8 cellular contexts compared by ENCODE assay signal in genomic region chr5:66144799-66145390, GRCh38. TPM values are rescaled to one million over a fixed set of nuclear protein-coding genes. Genes with fewer than 3 reads are reported as not detected.
DNase-seq lines count a peak whose midpoint lies in the region; ATAC-seq, FAIRE-seq and TF ChIP-seq lines count a peak whose summit lies in the region.

No MANE protein-coding gene starts in this region.

- no peak for TF ChIP-seq CTCF in WERI-Rb-1 (IDR thresholded peaks at IDR 0.05; ENCODE audit: low read depth, low read length)
- TF ChIP-seq CTCF in pancreas (IDR thresholded peaks at IDR 0.05) = no peak

- intact Hi-C loops in pancreas (cut with DNase I) = no loop called here

- DNase-seq in SHP77 (lab: John Stamatoyannopoulos, UW) (peak; percentile 76 to 78), SHP77 treated with DMSO at 0.1 percent for 48 hours (lab: John Stamatoyannopoulos, UW) (no peak), H7 (no peak), Kasumi-1 (lab: John Stamatoyannopoulos, UW) (peak; percentile 75 to 79), WERI-Rb-1 (no peak), germinal center (ENCODE audit: low spot score) (peak; percentile 65), pancreas (no peak), NK-92 (lab: John Stamatoyannopoulos, UW; ENCODE audit: unreplicated experiment) (no peak)

- peaks cover 0 to 29% (median 21%) of the 10 kb centered on the region in 3 donors for H3K4me1 ChIP-seq in pancreas

- no peak for FAIRE-seq in pancreas (lab: Jason Lieb, UNC)

- H3K36me3 ChIP-seq in H7 (replicated peaks; ENCODE audit: control insufficient read depth, insufficient read depth, low read length) (no peaks in the 10 kb centered on the region), WERI-Rb-1 (peaks cover 16% of the 10 kb centered on the region), pancreas (no peaks in the 10 kb centered on the region)

- ATAC-seq in pancreas = peak; percentile 56 to 75 (median 68)

- H3K27ac ChIP-seq in WERI-Rb-1 = peak overlapping the region; percentile 100
- peak overlapping the region; percentile 97 to 100 (median 98) for H3K27ac ChIP-seq in pancreas

- WGBS in pancreas, 2 donors = 0% methylated on average over 25 of the region's 25 CpGs

- peak overlapping the region; percentile 95 for H3K4me3 ChIP-seq in H7 (ENCODE audit: insufficient read depth, low read depth, low read length)
- peak overlapping the region; percentile 88 for H3K4me3 ChIP-seq in WERI-Rb-1 (ENCODE audit: low read depth, low read length)
- H3K4me3 ChIP-seq in pancreas = peak overlapping the region; percentile 61 to 81 (median 74)

- H3K9me3 ChIP-seq in WERI-Rb-1 (ENCODE audit: severe bottlenecking) (no peaks in the 10 kb centered on the region), pancreas (no peaks in the 10 kb centered on the region)

- H3K27me3 ChIP-seq in H7 (ENCODE audit: control insufficient read depth, insufficient read depth, low read length) (no peaks in the 10 kb centered on the region), WERI-Rb-1 (ENCODE audit: insufficient read depth, low read depth, severe bottlenecking) (no peaks in the 10 kb centered on the region), pancreas (no peaks in the 10 kb centered on the region)

RNA-seq across cellular contexts. Expression of gene SREK1, which starts 0.8 kb away (rescaled TPM):
- 21.8 and 41.9 TPM in 2 replicates for total RNA-seq in H7 (2014; rRNA removed; shearing (Covaris generic))
- total RNA-seq in pancreas = 10 to 100 TPM; 21.1 to 37.3 (median 31.8) TPM
- polyA plus RNA-seq in pancreas = 10 to 100 TPM; 39.4 to 56.6 TPM

Comparison
In these comparisons a context has a peak if more than half of its experiments do, and no peak if none do; other contexts are left out.
1. DNase-seq: peak in SHP77 (2 of 2), Kasumi-1 (2 of 2) and germinal center (single experiment); none in SHP77 treated with DMSO at 0.1 percent for 48 hours (single experiment), H7 (single experiment), WERI-Rb-1 (single experiment), pancreas (0 of 6) and NK-92 (single experiment).
2. Peak in every context shown above with its lines, with median percentiles within 50 percentile points of each other: H3K4me3 ChIP-seq.